In the genomic region with DNA sequence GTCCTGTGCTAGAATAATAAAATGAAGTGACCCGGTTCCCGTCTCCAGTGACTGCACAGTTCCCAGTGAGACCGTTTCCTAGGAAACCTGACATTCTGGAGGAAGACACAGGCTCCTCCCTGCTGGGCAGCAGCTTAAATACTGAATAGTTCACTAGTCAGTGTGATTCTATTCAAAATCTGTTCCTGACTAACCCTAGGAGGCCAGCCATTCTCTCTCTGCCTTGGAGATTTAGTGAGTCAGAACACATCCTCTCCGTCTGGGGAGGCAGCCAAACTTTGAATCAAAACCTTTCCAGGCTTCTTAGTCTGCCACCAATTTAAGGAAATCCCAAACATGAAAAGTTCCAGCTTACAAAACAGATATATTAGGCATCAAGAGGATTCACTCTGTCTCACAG, we compare ENCODE assay signal across 8 cellular contexts. TPM values are rescaled to one million over a fixed set of nuclear protein-coding genes. Genes with fewer than 3 reads are reported as not detected.
DNase-seq lines count a peak whose midpoint lies in the region; ATAC-seq and TF ChIP-seq lines count a peak whose summit lies in the region.

No MANE protein-coding gene starts in this region.

- H3K27me3 ChIP-seq in tibial artery, result no peaks in the 10 kb centered on the region

- peak; percentile 94 for DNase-seq in A172 (ENCODE audit: low spot score)
- DNase-seq in LHCN-M2 (ENCODE audit: low read depth), result peak; percentile 95
- peak; percentile 96 for DNase-seq in left kidney (ENCODE audit: low read depth, low spot score)
- peak; percentile 66 to 75 for DNase-seq in tibial artery
- no peak for DNase-seq in stimulated activated naive CD4-positive, alpha-beta T cell (lab: John Stamatoyannopoulos, UW)

- intact Hi-C loops in tibial artery (cut with DNase I; ENCODE audit: low total_unique reads), result no loop called here

- no peak for TF ChIP-seq CTCF in tibial artery (IDR thresholded peaks at IDR 0.05)

- ATAC-seq in HG03460 (IDR thresholded peaks at IDR 0.05; ENCODE audit: unreplicated experiment), result no peak
- no peak for ATAC-seq in HG02884 (IDR thresholded peaks at IDR 0.05; ENCODE audit: unreplicated experiment)

- H3K27ac ChIP-seq in cingulate gyrus (ENCODE audit: low read depth, low read length) (peak overlapping the region; percentile 57), tibial artery (peak overlapping the region; percentile 31 to 68)

- H3K4me3 ChIP-seq in tibial artery, result no peak overlapping the region

- peaks cover 0 to 14% (median 7%) of the 10 kb centered on the region in 4 donors for H3K4me1 ChIP-seq in tibial artery

- H3K36me3 ChIP-seq in tibial artery, result peaks cover 0 to 16% (median 0%) of the 10 kb centered on the region in 3 donors

- no peaks in the 10 kb centered on the region for H3K9me3 ChIP-seq in tibial artery

RNA-seq across cellular contexts. Expression of gene TRIM66, which starts 11.2 kb away (rescaled TPM):
- total RNA-seq in A172 (2014; rRNA removed; shearing (Covaris generic)), result 1.4 and 1.8 TPM in 2 replicates
- total RNA-seq in LHCN-M2 (2014; rRNA removed), result 2.2 and 8.5 TPM in 2 replicates
- polyA plus RNA-seq in LHCN-M2 (2012), result 3.7 TPM

RNA-seq across cellular contexts. Expression of gene RPL27A, which starts 11.3 kb away (rescaled TPM):
- total RNA-seq in A172 (2014; rRNA removed; shearing (Covaris generic)), result 724 and 1,393 TPM in 2 replicates
- total RNA-seq in LHCN-M2 (2014; rRNA removed), result 514 and 527 TPM in 2 replicates
- 2,571 TPM for polyA plus RNA-seq in LHCN-M2 (2012)

Comparison
In these comparisons a context has a peak if more than half of its experiments do, and no peak if none do; other contexts are left out.
1. DNase-seq: peak in A172 (single experiment), LHCN-M2 (single experiment), left kidney (single experiment) and tibial artery (2 of 2); none in stimulated activated naive CD4-positive, alpha-beta T cell (0 of 6).